ENCODE assay signal across 33 cellular contexts in genomic region chr4:122009524-122009923, GRCh38. TPM values are rescaled to one million over a fixed set of nuclear protein-coding genes. Genes with fewer than 3 reads are reported as not detected.
"Had no signal": no experiment of that assay in that cellular context is flagged by ENCODE, and none has a peak within 500 bp of the region (broad histone marks: within the 10 kb centered on the region; RNA-seq: fewer than 3 reads in every experiment).

No MANE protein-coding gene starts in this region.

- FAIRE-seq: RCC 7860 had no signal

- H2AFZ ChIP-seq: PC-9 had no signal

- H3K4me3 Mint-ChIP-seq: T-cell had no signal

- H3K9me3 Mint-ChIP-seq: T-cell had no signal

- H3K4me2 ChIP-seq: PC-9 had no signal

- DNase-seq: MM.1S, NCI-H1048, NCI-H1092 treated with DMSO at 0.1 percent for 48 hours, NCI-H1105 treated with DMSO at 0.1 percent for 48 hours, NCI-H1417, NCI-H1436, NCI-H146, NCI-H1694, NCI-H187, NCI-H1930, NCI-H2029 treated with DMSO at 0.1 percent for 48 hours, NCI-H2081 treated with DMSO at 0.1 percent for 48 hours, NCI-H2107, NCI-H2171, NCI-H226, NCI-H446 treated with DMSO at 0.1 percent for 48 hours, NCI-H510A, NCI-H524, NCI-H526, NCI-H69, NCI-H748 treated with DMSO at 0.1 percent for 48 hours, NCI-H82, PC-9, SHP77 treated with DMSO at 0.1 percent for 48 hours, T-cell had no signal

- H3K36me3 Mint-ChIP-seq: T-cell had no signal

- H3K27ac ChIP-seq: PC-9, RWPE1, SK-N-MC had no signal

- ATAC-seq: Panc1, Right ventricle myocardium inferior, SK-N-SH treated with all-trans-retinoic acid at 6 μM for 48 hours, T-cell had no signal

- H3K4me3 ChIP-seq: PC-9, SK-N-MC had no signal

- H3K27ac Mint-ChIP-seq: T-cell had no signal

RNA-seq across cellular contexts. Expression of gene TRPC3, which starts 57.7 kb away (rescaled TPM):
- total RNA-seq: MCF 10A, RPMI7951 had no signal
